20 cellular contexts compared by ENCODE assay signal in genomic region chr5:180869587-180869986, GRCh38. TPM values are rescaled to one million over a fixed set of nuclear protein-coding genes. Genes with fewer than 3 reads are reported as not detected.
DNase-seq lines count a peak whose midpoint lies in the region; ATAC-seq and TF ChIP-seq lines count a peak whose summit lies in the region.
"Had no signal": no experiment of that assay in that cellular context is flagged by ENCODE, and none has a peak within 500 bp of the region (broad histone marks: within the 10 kb centered on the region; RNA-seq: fewer than 3 reads in every experiment).

No MANE protein-coding gene starts in this region.

- intact Hi-C loops in mucosa of descending colon (cut with DNase I, micrococcal nuclease): loop anchor here (10.0 kb wide), 2 partner anchors 65 to 85 kb away; partner anchors contain the start of gene MGAT1 (in 1 of the 2)
- intact Hi-C loops in stomach (cut with DNase I; ENCODE audit: low total_unique reads): loop anchor here (10.0 kb wide), 1 partner anchor 285 kb away; no protein-coding TSS in a partner anchor
- intact Hi-C loops in aorta (cut with DNase I): no loop called here
- intact Hi-C loops in CD14-positive monocyte (cut with micrococcal nuclease): loop anchor here (10.0 kb wide), 1 partner anchor 285 kb away; no protein-coding TSS in a partner anchor

- H3K4me1 ChIP-seq in esophagus (ENCODE audit: control insufficient read depth in 2 of 2, insufficient read depth in 2 of 2, low read length in 1 of 2) (peaks cover 0 to 17% of the 10 kb centered on the region in 2 donors), mucosa of descending colon (ENCODE audit: low read depth) (peaks cover 16% of the 10 kb centered on the region), stomach (peaks cover 0 to 28% (median 14%) of the 10 kb centered on the region in 4 donors), aorta (ENCODE audit: control insufficient read depth in 1 of 2, insufficient read depth in 2 of 2, low read length in 2 of 2) (no peaks in the 10 kb centered on the region)
- H3K4me1 ChIP-seq: BE2C had no signal

- no peaks in the 10 kb centered on the region for H3K36me3 Mint-ChIP-seq in CD14-positive monocyte
- H3K36me3 Mint-ChIP-seq: activated naive CD8-positive, alpha-beta T cell treated with anti-CD3 and anti-CD28 coated beads, Interleukin-2, amount 10 ng/mL, durations not matched to agents 7 days and 5 days; naive B cell had no signal

- H3K27me3 ChIP-seq in esophagus (ENCODE audit: control insufficient read depth in 1 of 2, insufficient read depth in 2 of 2, low read length in 2 of 2) (no peaks in the 10 kb centered on the region), stomach (no peaks in the 10 kb centered on the region), aorta (ENCODE audit: control insufficient read depth in 1 of 2, insufficient read depth in 2 of 2, low read length in 1 of 2) (no peaks in the 10 kb centered on the region)
- H3K27me3 ChIP-seq: BE2C had no signal

- H3K4me3 ChIP-seq in esophagus (ENCODE audit: low read depth in 1 of 2, low read length in 2 of 2) (no peak overlapping the region), mucosa of descending colon (no peak overlapping the region), stomach (no peak overlapping the region), aorta (ENCODE audit: low read length in 2 of 2) (no peak overlapping the region)
- H3K4me3 ChIP-seq: A549 had no signal

- peak; percentile 77 for TF ChIP-seq EP300 in stomach (IDR thresholded peaks at IDR 0.05)

- peaks cover 22% of the 10 kb centered on the region for H3K4me1 Mint-ChIP-seq in CD14-positive monocyte

- H3K9me3 ChIP-seq in esophagus (ENCODE audit: control insufficient read depth in 2 of 2, insufficient read depth in 1 of 2, low read depth in 1 of 2, low read length in 1 of 2) (no peaks in the 10 kb centered on the region), mucosa of descending colon (no peaks in the 10 kb centered on the region), stomach (no peaks in the 10 kb centered on the region), aorta (ENCODE audit: control insufficient read depth, low read length) (no peaks in the 10 kb centered on the region)
- H3K9me3 ChIP-seq: A549, BE2C had no signal

- no peak for TF ChIP-seq CTCF in 22Rv1 (IDR thresholded peaks at IDR 0.05)
- TF ChIP-seq CTCF in mucosa of descending colon (IDR thresholded peaks at IDR 0.05): no peak
- no peak for TF ChIP-seq CTCF in stomach (IDR thresholded peaks at IDR 0.05)
- no peak for TF ChIP-seq CTCF in CD14-positive monocyte (IDR thresholded peaks at IDR 0.05)

- WGBS in esophagus, 2 donors: 32 to 43% methylated on average over 1 of the region's 1 CpG
- WGBS in stomach, 5 donors: 42 to 76% (median 67%) methylated on average over 1 of the region's 1 CpG
- WGBS in aorta, 2 donors: 67 to 81% methylated on average over 1 of the region's 1 CpG

- DNase-seq in mucosa of descending colon (no peak), stomach (no peak), aorta (no peak), kidney tubule cell (ENCODE audit: low spot score) (no peak), CD14-positive monocyte (ENCODE audit: low spot score) (no peak)
- DNase-seq: GF-D8, NCI-H446 treated with DMSO at 0.1 percent for 48 hours had no signal

- peak overlapping the region; percentile 97 for H3K27ac ChIP-seq in 22Rv1
- peak overlapping the region; percentile 49 to 78 for H3K27ac ChIP-seq in esophagus (ENCODE audit: low read depth in 2 of 2, low read length in 1 of 2)
- H3K27ac ChIP-seq in stomach: peak overlapping the region in 3 of 5 donors; percentile 2 to 84 (median 41)
- H3K27ac ChIP-seq in aorta (ENCODE audit: low read depth in 1 of 2, low read length in 2 of 2): no peak overlapping the region

- no peak overlapping the region for H3K27ac Mint-ChIP-seq in CD14-positive monocyte
- H3K27ac Mint-ChIP-seq: activated B cell treated with CpG ODN at 0.5 μM for 24 hours; activated naive CD8-positive, alpha-beta T cell treated with anti-CD3 and anti-CD28 coated beads, Interleukin-2, amount 10 ng/mL, durations not matched to agents 7 days and 5 days; activated T-helper 2 cell treated with anti-CD3 and anti-CD28 coated beads, Interferon-gamma antibody, Interleukin-2, Interleukin-4, amounts not matched to agents 10 μg/mL and 5 μg/mL and 100 μg/mL, durations not matched to agents 14 hours and 24 hours and 36 hours; naive B cell had no signal

- H3K36me3 ChIP-seq in esophagus (ENCODE audit: control insufficient read depth in 2 of 2, insufficient read depth in 2 of 2, low read length in 1 of 2): no peaks in the 10 kb centered on the region
- H3K36me3 ChIP-seq in mucosa of descending colon (ENCODE audit: low read depth): no peaks in the 10 kb centered on the region
- no peaks in the 10 kb centered on the region for H3K36me3 ChIP-seq in stomach
- no peaks in the 10 kb centered on the region for H3K36me3 ChIP-seq in aorta (ENCODE audit: control insufficient read depth in 1 of 2, insufficient read depth in 2 of 2, low read length in 1 of 2)
- H3K36me3 ChIP-seq: BE2C had no signal

- H3K27me3 Mint-ChIP-seq in CD14-positive monocyte (ENCODE audit: low read depth in 3 of 3): peaks cover 0 to 14% (median 11%) of the 10 kb centered on the region in 3 donors

- no peak overlapping the region for H3K4me3 Mint-ChIP-seq in CD14-positive monocyte
- H3K4me3 Mint-ChIP-seq: activated B cell treated with CpG ODN at 0.5 μM for 24 hours; activated naive CD8-positive, alpha-beta T cell treated with anti-CD3 and anti-CD28 coated beads, Interleukin-2, amount 10 ng/mL, durations not matched to agents 7 days and 5 days had no signal

- ATAC-seq in mucosa of descending colon: peak; percentile 4
- ATAC-seq in HG02588 (IDR thresholded peaks at IDR 0.05; ENCODE audit: unreplicated experiment): no peak
- ATAC-seq in aorta (ENCODE audit: low FRiP score): no peak

- no peak for TF ChIP-seq POLR2A in stomach (IDR thresholded peaks at IDR 0.05)

- H3K9me3 Mint-ChIP-seq in CD14-positive monocyte: peaks cover 0 to 13% (median 6%) of the 10 kb centered on the region in 7 donors
- H3K9me3 Mint-ChIP-seq: activated B cell treated with CpG ODN at 0.5 μM for 24 hours; activated naive CD8-positive, alpha-beta T cell treated with anti-CD3 and anti-CD28 coated beads, Interleukin-2, amount 10 ng/mL, durations not matched to agents 7 days and 5 days; activated T-helper 2 cell treated with anti-CD3 and anti-CD28 coated beads, Interferon-gamma antibody, Interleukin-2, Interleukin-4, amounts not matched to agents 10 μg/mL and 5 μg/mL and 100 μg/mL, durations not matched to agents 14 hours and 24 hours and 36 hours; naive B cell had no signal

RNA-seq across cellular contexts. Expression of gene ZFP62, which starts 8.5 kb away (rescaled TPM):
- polyA plus RNA-seq in esophagus (10 to 100 TPM; 10.3 to 23.6 TPM), stomach (10 to 100 TPM in 2 of 3 donors, 1 to 10 TPM in 1; 7.8 to 20.5 (median 13.3) TPM), aorta (10 to 100 TPM in 1 of 2 donors, 1 to 10 TPM in 1; 6.5 to 12.0 TPM), CD14-positive monocyte (1 to 10 TPM; 4.1 to 7.1 TPM)
- total RNA-seq in mucosa of descending colon (10 to 100 TPM; 37.3 to 41.5 (median 40.2) TPM), stomach (10 to 100 TPM in 4 of 5 donors, 1 to 10 TPM in 1; 8.2 to 46.9 (median 16.5) TPM), aorta (10 to 100 TPM; 20.2 to 24.7 TPM)

RNA-seq across cellular contexts. Expression of gene BTNL8, which starts 29.4 kb away (rescaled TPM):
- under 1 TPM; 0.06 to 0.07 TPM for polyA plus RNA-seq in esophagus
- total RNA-seq in mucosa of descending colon: 10 to 100 TPM; 39.2 to 82.2 (median 63.5) TPM
- 10 to 100 TPM in 2 of 5 donors, 1 to 10 TPM in 3; 2.2 to 22.0 (median 7.0) TPM for total RNA-seq in stomach
- polyA plus RNA-seq in stomach: 1 to 10 TPM in 1 of 3 donors, under 1 TPM in 2; 0.76 to 1.3 (median 0.80) TPM
- under 1 TPM; 0.29 to 0.30 TPM for total RNA-seq in aorta
- 1 to 10 TPM in 1 of 2 donors, not detected in 1; 2.0 TPM for polyA plus RNA-seq in aorta
- under 1 TPM; 0.13 to 0.50 TPM for polyA plus RNA-seq in CD14-positive monocyte
- total RNA-seq: activated B cell treated with CpG ODN at 0.5 μM for 24 hours; activated naive CD8-positive, alpha-beta T cell treated with anti-CD3 and anti-CD28 coated beads, Interleukin-2, amount 10 ng/mL, durations not matched to agents 7 days and 5 days; cerebellum; glomerular endothelial cell; occipital lobe; ureter had no signal
- polyA plus RNA-seq: A549 had no signal

Comparison
In these comparisons a context has a peak if more than half of its experiments do, and no peak if none do; other contexts are left out.
1. H3K27ac ChIP-seq: peak in 22Rv1 (single experiment), esophagus (2 of 2) and stomach (3 of 5); none in aorta (0 of 2).
2. intact Hi-C loops: an anchor here in mucosa of descending colon (10.0 kb wide), stomach (10.0 kb wide) and CD14-positive monocyte (10.0 kb wide); none called in aorta.